In genomic region chr16:30539000-30539964, GRCh38 we compare ENCODE assay signal across 1 cellular context.
A peak's percentile ranks its signal among the peaks of the same experiment; 100 is the strongest.
TF ChIP-seq lines count a peak whose summit lies in the region.

No MANE protein-coding gene starts in this region.

TF ChIP-seq in K562, 482 proteins besides CTCF, POLR2A, EP300 and RAD21 (continued from another document):
- no peak for TF ChIP-seq HEY1 (CRISPR knock-in tag; IDR thresholded peaks at IDR 0.05; ENCODE audit: borderline replicate concordance)
- no peak for TF ChIP-seq RHOXF2B (CRISPR knock-in tag; conservative IDR thresholded peaks at IDR 0.05)
- TF ChIP-seq ZBTB1 (CRISPR knock-in tag; IDR thresholded peaks at IDR 0.05; ENCODE audit: borderline replicate concordance, low read depth), result no peak
- TF ChIP-seq, protein P1, sequence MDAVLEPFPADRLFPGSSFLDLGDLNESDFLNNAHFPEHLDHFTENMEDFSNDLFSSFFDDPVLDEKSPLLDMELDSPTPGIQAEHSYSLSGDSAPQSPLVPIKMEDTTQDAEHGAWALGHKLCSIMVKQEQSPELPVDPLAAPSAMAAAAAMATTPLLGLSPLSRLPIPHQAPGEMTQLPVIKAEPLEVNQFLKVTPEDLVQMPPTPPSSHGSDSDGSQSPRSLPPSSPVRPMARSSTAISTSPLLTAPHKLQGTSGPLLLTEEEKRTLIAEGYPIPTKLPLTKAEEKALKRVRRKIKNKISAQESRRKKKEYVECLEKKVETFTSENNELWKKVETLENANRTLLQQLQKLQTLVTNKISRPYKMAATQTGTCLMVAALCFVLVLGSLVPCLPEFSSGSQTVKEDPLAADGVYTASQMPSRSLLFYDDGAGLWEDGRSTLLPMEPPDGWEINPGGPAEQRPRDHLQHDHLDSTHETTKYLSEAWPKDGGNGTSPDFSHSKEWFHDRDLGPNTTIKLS (IDR thresholded peaks at IDR 0.05; ENCODE audit: borderline replicate concordance, low read depth), result no peak
- TF ChIP-seq ZNF384 (IDR thresholded peaks at IDR 0.05; ENCODE audit: low read depth, low read length), result no peak
- TF ChIP-seq DACH1 (IDR thresholded peaks at IDR 0.05; ENCODE audit: partially characterized antibody), result no peak
- no peak for TF ChIP-seq POLR3A (IDR thresholded peaks at IDR 0.05; ENCODE audit: borderline replicate concordance, extremely low read depth, insufficient read depth, insufficient read length)
- TF ChIP-seq C11orf30 (IDR thresholded peaks at IDR 0.05; ENCODE audit: low read depth), result peak; percentile 94
- TF ChIP-seq, protein P2, sequence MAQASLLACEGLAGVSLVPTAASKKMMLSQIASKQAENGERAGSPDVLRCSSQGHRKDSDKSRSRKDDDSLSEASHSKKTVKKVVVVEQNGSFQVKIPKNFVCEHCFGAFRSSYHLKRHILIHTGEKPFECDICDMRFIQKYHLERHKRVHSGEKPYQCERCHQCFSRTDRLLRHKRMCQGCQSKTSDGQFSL (CRISPR knock-in tag; IDR thresholded peaks at IDR 0.05), result no peak
- TF ChIP-seq, protein P2 (tag; IDR thresholded peaks at IDR 0.05), result no peak
- TF ChIP-seq HSF4 (CRISPR knock-in tag; IDR thresholded peaks at IDR 0.05; ENCODE audit: borderline replicate concordance), result no peak
- TF ChIP-seq, protein P3, sequence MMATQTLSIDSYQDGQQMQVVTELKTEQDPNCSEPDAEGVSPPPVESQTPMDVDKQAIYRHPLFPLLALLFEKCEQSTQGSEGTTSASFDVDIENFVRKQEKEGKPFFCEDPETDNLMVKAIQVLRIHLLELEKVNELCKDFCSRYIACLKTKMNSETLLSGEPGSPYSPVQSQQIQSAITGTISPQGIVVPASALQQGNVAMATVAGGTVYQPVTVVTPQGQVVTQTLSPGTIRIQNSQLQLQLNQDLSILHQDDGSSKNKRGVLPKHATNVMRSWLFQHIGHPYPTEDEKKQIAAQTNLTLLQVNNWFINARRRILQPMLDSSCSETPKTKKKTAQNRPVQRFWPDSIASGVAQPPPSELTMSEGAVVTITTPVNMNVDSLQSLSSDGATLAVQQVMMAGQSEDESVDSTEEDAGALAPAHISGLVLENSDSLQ (IDR thresholded peaks at IDR 0.05), result peak; percentile 43
